14 cellular contexts compared by ENCODE assay signal in genomic region chr17:49468827-49469385, GRCh38. TPM values are rescaled to one million over a fixed set of nuclear protein-coding genes. Genes with fewer than 3 reads are reported as not detected.
"Had no signal": no experiment of that assay in that cellular context is flagged by ENCODE, and none has a peak within 500 bp of the region (broad histone marks: within the 10 kb centered on the region; RNA-seq: fewer than 3 reads in every experiment).

No MANE protein-coding gene starts in this region.

- H3K9me3 ChIP-seq: testis had no signal

- DNase-seq: activated CD8-positive, alpha-beta memory T cell treated with anti-CD3 and anti-CD28 coated beads for 24 hours; activated naive CD4-positive, alpha-beta T cell treated with anti-CD3 and anti-CD28 coated beads, Interleukin-2, amount 10 ng/mL, durations not matched to agents 7 days and 5 days; brain microvascular endothelial cell; endodermal cell; foreskin melanocyte; left lung; natural killer cell; stimulated activated CD4-positive, alpha-beta T cell treated with anti-CD3 and anti-CD28 coated beads, Interleukin-15, amount 100 ng/mL, for 24 hours; stimulated activated CD4-positive, alpha-beta T cell treated with anti-CD3 and anti-CD28 coated beads, Interleukin-4, amount 100 ng/mL, for 24 hours; T1000; testis had no signal

- ATAC-seq: activated T-helper 17 cell treated with anti-CD3 and anti-CD28 coated beads, Interleukin-2, amount 50 U/mL, for 72 hours; natural killer cell had no signal

- H3K36me3 ChIP-seq: brain microvascular endothelial cell, left lung had no signal

- H3K4me3 ChIP-seq: left lung, testis had no signal

- H3K27me3 ChIP-seq: testis had no signal

- FAIRE-seq: keratinocyte had no signal

- H3K27ac ChIP-seq: brain microvascular endothelial cell, left lung, testis had no signal

RNA-seq across cellular contexts. Expression of gene NGFR, which starts 26.2 kb away (rescaled TPM):
- total RNA-seq: dermis microvascular lymphatic vessel endothelial cell had no signal
